ENCODE assay signal across 1 cellular context in the genomic region with DNA sequence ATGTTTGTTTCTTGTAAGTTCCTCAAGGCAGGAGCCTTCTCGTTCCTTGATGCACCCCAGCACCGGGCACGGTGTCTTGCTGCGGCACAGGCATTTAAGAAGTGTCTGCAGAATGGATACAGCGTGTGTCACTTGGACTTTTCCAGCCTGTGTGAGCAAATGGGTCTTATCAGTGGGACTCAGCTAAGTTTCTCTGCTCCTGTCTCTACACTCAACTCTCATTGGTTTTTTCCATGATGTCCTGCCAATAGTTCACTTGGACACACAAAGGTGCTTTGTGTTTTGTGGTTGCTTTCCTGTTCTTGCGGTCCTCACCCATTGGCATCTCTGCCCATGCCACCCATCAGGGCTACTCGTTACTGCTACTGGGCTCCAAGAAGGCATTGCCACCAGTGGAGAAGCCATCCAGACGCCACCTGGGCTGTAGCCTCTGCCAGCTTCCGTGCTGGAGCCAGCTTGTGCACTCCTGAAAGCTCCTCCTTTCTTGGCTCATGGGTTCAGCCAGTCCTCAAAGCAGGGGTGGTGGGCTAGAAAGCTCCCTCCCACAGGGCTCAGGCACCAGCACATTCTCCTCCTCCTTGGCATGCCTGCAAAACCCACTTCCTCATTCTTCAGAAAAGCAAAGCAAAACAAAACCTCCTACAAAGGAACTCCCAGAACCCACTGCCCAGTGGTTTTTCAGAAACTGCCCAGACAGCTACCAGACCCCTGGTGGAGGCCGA.
A peak's percentile ranks its signal among the peaks of the same experiment; 100 is the strongest.
TF ChIP-seq lines count a peak whose summit lies in the region.

No MANE protein-coding gene starts in this region.

TF ChIP-seq in HepG2, 621 proteins besides CTCF, POLR2A, EP300 and RAD21 (continued from another document and continues in another):
- 0 out of 2 replicates have a peak, but pooled peaks have one; percentile 1 for TF ChIP-seq GATAD1 (CRISPR knock-in tag; IDR thresholded peaks at IDR 0.05)
- TF ChIP-seq, protein P1, sequence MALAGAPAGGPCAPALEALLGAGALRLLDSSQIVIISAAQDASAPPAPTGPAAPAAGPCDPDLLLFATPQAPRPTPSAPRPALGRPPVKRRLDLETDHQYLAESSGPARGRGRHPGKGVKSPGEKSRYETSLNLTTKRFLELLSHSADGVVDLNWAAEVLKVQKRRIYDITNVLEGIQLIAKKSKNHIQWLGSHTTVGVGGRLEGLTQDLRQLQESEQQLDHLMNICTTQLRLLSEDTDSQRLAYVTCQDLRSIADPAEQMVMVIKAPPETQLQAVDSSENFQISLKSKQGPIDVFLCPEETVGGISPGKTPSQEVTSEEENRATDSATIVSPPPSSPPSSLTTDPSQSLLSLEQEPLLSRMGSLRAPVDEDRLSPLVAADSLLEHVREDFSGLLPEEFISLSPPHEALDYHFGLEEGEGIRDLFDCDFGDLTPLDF (CRISPR knock-in tag; IDR thresholded peaks at IDR 0.05): no peak
- TF ChIP-seq, protein P2, sequence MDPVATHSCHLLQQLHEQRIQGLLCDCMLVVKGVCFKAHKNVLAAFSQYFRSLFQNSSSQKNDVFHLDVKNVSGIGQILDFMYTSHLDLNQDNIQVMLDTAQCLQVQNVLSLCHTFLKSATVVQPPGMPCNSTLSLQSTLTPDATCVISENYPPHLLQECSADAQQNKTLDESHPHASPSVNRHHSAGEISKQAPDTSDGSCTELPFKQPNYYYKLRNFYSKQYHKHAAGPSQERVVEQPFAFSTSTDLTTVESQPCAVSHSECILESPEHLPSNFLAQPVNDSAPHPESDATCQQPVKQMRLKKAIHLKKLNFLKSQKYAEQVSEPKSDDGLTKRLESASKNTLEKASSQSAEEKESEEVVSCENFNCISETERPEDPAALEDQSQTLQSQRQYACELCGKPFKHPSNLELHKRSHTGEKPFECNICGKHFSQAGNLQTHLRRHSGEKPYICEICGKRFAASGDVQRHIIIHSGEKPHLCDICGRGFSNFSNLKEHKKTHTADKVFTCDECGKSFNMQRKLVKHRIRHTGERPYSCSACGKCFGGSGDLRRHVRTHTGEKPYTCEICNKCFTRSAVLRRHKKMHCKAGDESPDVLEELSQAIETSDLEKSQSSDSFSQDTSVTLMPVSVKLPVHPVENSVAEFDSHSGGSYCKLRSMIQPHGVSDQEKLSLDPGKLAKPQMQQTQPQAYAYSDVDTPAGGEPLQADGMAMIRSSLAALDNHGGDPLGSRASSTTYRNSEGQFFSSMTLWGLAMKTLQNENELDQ (CRISPR knock-in tag; IDR thresholded peaks at IDR 0.05; ENCODE audit: borderline replicate concordance): no peak
- TF ChIP-seq ZNF644 (CRISPR knock-in tag; IDR thresholded peaks at IDR 0.05; ENCODE audit: low read depth): peak; percentile 16; the same call in 1 of the 2 replicates
- TF ChIP-seq BCL6 (CRISPR knock-in tag; IDR thresholded peaks at IDR 0.05): peak; percentile 38; the same call in 1 of the 2 replicates
- 0 out of 2 replicates have a peak, but pooled peaks have one; percentile 16 for TF ChIP-seq SP4 (CRISPR knock-in tag; IDR thresholded peaks at IDR 0.05)
- 0 out of 2 replicates have a peak, but pooled peaks have one; percentile 17 for TF ChIP-seq ZNF160 (CRISPR knock-in tag; IDR thresholded peaks at IDR 0.05)
- 0 out of 2 replicates have a peak, but pooled peaks have one; percentile 74 for TF ChIP-seq ZNF788 (CRISPR knock-in tag; IDR thresholded peaks at IDR 0.05; ENCODE audit: borderline replicate concordance)
- TF ChIP-seq RFXAP (CRISPR knock-in tag; IDR thresholded peaks at IDR 0.05; ENCODE audit: borderline replicate concordance): peak; percentile 28; the same call in 1 of the 2 replicates
- peak; percentile 45; the same call in 1 of the 2 replicates for TF ChIP-seq SPEN (CRISPR knock-in tag; IDR thresholded peaks at IDR 0.05; ENCODE audit: low read depth)
- TF ChIP-seq, protein P3, sequence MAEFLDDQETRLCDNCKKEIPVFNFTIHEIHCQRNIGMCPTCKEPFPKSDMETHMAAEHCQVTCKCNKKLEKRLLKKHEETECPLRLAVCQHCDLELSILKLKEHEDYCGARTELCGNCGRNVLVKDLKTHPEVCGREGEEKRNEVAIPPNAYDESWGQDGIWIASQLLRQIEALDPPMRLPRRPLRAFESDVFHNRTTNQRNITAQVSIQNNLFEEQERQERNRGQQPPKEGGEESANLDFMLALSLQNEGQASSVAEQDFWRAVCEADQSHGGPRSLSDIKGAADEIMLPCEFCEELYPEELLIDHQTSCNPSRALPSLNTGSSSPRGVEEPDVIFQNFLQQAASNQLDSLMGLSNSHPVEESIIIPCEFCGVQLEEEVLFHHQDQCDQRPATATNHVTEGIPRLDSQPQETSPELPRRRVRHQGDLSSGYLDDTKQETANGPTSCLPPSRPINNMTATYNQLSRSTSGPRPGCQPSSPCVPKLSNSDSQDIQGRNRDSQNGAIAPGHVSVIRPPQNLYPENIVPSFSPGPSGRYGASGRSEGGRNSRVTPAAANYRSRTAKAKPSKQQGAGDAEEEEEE (CRISPR knock-in tag; IDR thresholded peaks at IDR 0.05; ENCODE audit: borderline replicate concordance): no peak
- peak; percentile 37; the same call in 1 of the 2 replicates for TF ChIP-seq PHF21A (CRISPR knock-in tag; IDR thresholded peaks at IDR 0.05)
- 0 out of 2 replicates have a peak, but pooled peaks have one; percentile 30 for TF ChIP-seq ZSCAN29 (CRISPR knock-in tag; conservative IDR thresholded peaks at IDR 0.05)
- no peak; the same call in 1 of the 2 replicates for TF ChIP-seq TSC22D2 (CRISPR knock-in tag; IDR thresholded peaks at IDR 0.05; ENCODE audit: borderline replicate concordance)
- TF ChIP-seq CCAR2 (optimal IDR thresholded peaks at IDR 0.05; ENCODE audit: low read depth, low read length): peak; percentile 7
- TF ChIP-seq FOXO1 (CRISPR knock-in tag; IDR thresholded peaks at IDR 0.05): no peak; the same call in 1 of the 2 replicates
- peak; percentile 85 for TF ChIP-seq DNMT3B (CRISPR knock-in tag; conservative IDR thresholded peaks at IDR 0.05)
- TF ChIP-seq STAT5B (CRISPR knock-in tag; IDR thresholded peaks at IDR 0.05): no peak
- peak; percentile 68 for TF ChIP-seq HIVEP1 (CRISPR knock-in tag; IDR thresholded peaks at IDR 0.05)
- TF ChIP-seq HES4 (CRISPR knock-in tag; IDR thresholded peaks at IDR 0.05; ENCODE audit: borderline replicate concordance): no peak
- TF ChIP-seq, protein P4, sequence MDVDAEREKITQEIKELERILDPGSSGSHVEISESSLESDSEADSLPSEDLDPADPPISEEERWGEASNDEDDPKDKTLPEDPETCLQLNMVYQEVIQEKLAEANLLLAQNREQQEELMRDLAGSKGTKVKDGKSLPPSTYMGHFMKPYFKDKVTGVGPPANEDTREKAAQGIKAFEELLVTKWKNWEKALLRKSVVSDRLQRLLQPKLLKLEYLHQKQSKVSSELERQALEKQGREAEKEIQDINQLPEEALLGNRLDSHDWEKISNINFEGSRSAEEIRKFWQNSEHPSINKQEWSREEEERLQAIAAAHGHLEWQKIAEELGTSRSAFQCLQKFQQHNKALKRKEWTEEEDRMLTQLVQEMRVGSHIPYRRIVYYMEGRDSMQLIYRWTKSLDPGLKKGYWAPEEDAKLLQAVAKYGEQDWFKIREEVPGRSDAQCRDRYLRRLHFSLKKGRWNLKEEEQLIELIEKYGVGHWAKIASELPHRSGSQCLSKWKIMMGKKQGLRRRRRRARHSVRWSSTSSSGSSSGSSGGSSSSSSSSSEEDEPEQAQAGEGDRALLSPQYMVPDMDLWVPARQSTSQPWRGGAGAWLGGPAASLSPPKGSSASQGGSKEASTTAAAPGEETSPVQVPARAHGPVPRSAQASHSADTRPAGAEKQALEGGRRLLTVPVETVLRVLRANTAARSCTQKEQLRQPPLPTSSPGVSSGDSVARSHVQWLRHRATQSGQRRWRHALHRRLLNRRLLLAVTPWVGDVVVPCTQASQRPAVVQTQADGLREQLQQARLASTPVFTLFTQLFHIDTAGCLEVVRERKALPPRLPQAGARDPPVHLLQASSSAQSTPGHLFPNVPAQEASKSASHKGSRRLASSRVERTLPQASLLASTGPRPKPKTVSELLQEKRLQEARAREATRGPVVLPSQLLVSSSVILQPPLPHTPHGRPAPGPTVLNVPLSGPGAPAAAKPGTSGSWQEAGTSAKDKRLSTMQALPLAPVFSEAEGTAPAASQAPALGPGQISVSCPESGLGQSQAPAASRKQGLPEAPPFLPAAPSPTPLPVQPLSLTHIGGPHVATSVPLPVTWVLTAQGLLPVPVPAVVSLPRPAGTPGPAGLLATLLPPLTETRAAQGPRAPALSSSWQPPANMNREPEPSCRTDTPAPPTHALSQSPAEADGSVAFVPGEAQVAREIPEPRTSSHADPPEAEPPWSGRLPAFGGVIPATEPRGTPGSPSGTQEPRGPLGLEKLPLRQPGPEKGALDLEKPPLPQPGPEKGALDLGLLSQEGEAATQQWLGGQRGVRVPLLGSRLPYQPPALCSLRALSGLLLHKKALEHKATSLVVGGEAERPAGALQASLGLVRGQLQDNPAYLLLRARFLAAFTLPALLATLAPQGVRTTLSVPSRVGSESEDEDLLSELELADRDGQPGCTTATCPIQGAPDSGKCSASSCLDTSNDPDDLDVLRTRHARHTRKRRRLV (CRISPR knock-in tag; IDR thresholded peaks at IDR 0.05): 0 out of 2 replicates have a peak, but pooled peaks have one; percentile 31
- peak; percentile 69 for TF ChIP-seq SALL1 (CRISPR knock-in tag; IDR thresholded peaks at IDR 0.05)
- TF ChIP-seq ZNF549 (CRISPR knock-in tag; IDR thresholded peaks at IDR 0.05): no peak
- peak; percentile 43; the same call in 1 of the 2 replicates for TF ChIP-seq SMAD1 (CRISPR knock-in tag; IDR thresholded peaks at IDR 0.05; ENCODE audit: borderline replicate concordance, low read depth)
- TF ChIP-seq, protein P5, sequence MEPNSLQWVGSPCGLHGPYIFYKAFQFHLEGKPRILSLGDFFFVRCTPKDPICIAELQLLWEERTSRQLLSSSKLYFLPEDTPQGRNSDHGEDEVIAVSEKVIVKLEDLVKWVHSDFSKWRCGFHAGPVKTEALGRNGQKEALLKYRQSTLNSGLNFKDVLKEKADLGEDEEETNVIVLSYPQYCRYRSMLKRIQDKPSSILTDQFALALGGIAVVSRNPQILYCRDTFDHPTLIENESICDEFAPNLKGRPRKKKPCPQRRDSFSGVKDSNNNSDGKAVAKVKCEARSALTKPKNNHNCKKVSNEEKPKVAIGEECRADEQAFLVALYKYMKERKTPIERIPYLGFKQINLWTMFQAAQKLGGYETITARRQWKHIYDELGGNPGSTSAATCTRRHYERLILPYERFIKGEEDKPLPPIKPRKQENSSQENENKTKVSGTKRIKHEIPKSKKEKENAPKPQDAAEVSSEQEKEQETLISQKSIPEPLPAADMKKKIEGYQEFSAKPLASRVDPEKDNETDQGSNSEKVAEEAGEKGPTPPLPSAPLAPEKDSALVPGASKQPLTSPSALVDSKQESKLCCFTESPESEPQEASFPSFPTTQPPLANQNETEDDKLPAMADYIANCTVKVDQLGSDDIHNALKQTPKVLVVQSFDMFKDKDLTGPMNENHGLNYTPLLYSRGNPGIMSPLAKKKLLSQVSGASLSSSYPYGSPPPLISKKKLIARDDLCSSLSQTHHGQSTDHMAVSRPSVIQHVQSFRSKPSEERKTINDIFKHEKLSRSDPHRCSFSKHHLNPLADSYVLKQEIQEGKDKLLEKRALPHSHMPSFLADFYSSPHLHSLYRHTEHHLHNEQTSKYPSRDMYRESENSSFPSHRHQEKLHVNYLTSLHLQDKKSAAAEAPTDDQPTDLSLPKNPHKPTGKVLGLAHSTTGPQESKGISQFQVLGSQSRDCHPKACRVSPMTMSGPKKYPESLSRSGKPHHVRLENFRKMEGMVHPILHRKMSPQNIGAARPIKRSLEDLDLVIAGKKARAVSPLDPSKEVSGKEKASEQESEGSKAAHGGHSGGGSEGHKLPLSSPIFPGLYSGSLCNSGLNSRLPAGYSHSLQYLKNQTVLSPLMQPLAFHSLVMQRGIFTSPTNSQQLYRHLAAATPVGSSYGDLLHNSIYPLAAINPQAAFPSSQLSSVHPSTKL (CRISPR knock-in tag; IDR thresholded peaks at IDR 0.05): peak; percentile 39; the same call in 1 of the 2 replicates
- TF ChIP-seq ZIK1 (CRISPR knock-in tag; IDR thresholded peaks at IDR 0.05; ENCODE audit: borderline replicate concordance, low read depth): 0 out of 2 replicates have a peak, but pooled peaks have one; percentile 35
- 0 out of 2 replicates have a peak, but pooled peaks have one; percentile 22 for TF ChIP-seq ZNF569 (CRISPR knock-in tag; IDR thresholded peaks at IDR 0.05; ENCODE audit: borderline replicate concordance)
- TF ChIP-seq RBM39 (IDR thresholded peaks at IDR 0.05; ENCODE audit: low read depth, low read length, poor library complexity, severe bottlenecking): peak; percentile 28
- TF ChIP-seq, protein P6, sequence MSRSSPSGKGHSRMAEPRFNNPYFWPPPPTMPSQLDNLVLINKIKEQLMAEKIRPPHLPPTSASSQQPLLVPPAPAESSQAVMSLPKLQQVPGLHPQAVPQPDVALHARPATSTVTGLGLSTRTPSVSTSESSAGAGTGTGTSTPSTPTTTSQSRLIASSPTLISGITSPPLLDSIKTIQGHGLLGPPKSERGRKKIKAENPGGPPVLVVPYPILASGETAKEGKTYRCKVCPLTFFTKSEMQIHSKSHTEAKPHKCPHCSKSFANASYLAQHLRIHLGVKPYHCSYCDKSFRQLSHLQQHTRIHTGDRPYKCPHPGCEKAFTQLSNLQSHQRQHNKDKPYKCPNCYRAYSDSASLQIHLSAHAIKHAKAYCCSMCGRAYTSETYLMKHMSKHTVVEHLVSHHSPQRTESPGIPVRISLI (CRISPR knock-in tag; IDR thresholded peaks at IDR 0.05; ENCODE audit: borderline replicate concordance): peak; percentile 27; the same call in 1 of the 2 replicates
- TF ChIP-seq CBX5 (CRISPR knock-in tag; IDR thresholded peaks at IDR 0.05; ENCODE audit: borderline replicate concordance): 0 out of 2 replicates have a peak, but pooled peaks have one; percentile 68
- no peak for TF ChIP-seq ATRX (CRISPR knock-in tag; IDR thresholded peaks at IDR 0.05; ENCODE audit: borderline replicate concordance)
- TF ChIP-seq, protein P7, sequence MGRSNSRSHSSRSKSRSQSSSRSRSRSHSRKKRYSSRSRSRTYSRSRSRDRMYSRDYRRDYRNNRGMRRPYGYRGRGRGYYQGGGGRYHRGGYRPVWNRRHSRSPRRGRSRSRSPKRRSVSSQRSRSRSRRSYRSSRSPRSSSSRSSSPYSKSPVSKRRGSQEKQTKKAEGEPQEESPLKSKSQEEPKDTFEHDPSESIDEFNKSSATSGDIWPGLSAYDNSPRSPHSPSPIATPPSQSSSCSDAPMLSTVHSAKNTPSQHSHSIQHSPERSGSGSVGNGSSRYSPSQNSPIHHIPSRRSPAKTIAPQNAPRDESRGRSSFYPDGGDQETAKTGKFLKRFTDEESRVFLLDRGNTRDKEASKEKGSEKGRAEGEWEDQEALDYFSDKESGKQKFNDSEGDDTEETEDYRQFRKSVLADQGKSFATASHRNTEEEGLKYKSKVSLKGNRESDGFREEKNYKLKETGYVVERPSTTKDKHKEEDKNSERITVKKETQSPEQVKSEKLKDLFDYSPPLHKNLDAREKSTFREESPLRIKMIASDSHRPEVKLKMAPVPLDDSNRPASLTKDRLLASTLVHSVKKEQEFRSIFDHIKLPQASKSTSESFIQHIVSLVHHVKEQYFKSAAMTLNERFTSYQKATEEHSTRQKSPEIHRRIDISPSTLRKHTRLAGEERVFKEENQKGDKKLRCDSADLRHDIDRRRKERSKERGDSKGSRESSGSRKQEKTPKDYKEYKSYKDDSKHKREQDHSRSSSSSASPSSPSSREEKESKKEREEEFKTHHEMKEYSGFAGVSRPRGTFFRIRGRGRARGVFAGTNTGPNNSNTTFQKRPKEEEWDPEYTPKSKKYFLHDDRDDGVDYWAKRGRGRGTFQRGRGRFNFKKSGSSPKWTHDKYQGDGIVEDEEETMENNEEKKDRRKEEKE (IDR thresholded peaks at IDR 0.05): no peak
- TF ChIP-seq ZBTB3 (CRISPR knock-in tag; IDR thresholded peaks at IDR 0.05; ENCODE audit: borderline replicate concordance, low read depth): peak; percentile 19; the same call in 1 of the 2 replicates
- TF ChIP-seq ZMYM4 (CRISPR knock-in tag; IDR thresholded peaks at IDR 0.05): peak; percentile 77
- TF ChIP-seq POLR2AphosphoS5 (IDR thresholded peaks at IDR 0.05; ENCODE audit: low read depth, low read length): peak; percentile 49; the same call in 1 of the 2 replicates
- peak; percentile 94 for TF ChIP-seq ZNF891 (CRISPR knock-in tag; IDR thresholded peaks at IDR 0.05)
